In the genomic region with DNA sequence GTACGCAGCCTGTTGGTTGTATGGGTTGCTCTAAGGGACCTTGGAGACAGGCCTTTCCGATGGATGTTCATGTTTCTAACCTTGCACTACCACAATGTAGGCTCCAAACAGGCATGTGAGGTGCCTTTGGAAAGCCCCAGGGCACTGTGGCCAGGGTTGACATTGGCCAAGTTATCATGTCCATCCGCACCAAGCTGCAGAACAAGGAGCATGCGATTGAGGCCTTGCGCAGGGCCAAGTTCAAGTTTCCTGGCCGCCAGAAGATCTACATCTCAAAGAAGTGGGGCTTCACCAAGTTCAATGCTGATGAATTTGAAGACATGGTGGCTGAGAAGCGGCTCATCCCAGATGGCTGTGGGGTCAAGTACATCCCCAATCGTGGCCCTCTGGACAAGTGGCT, we compare ENCODE assay signal across 8 cellular contexts. TPM values are rescaled to one million over a fixed set of nuclear protein-coding genes. Genes with fewer than 3 reads are reported as not detected.
DNase-seq lines count a peak whose midpoint lies in the region; ATAC-seq and TF ChIP-seq lines count a peak whose summit lies in the region.
"Not testable (repeated sequence)": the region's sequence is repeated elsewhere in the genome, so short reads cannot be mapped to it uniquely, and the experiment has no call there.

No MANE protein-coding gene starts in this region.

- not testable (repeated sequence) for H4K20me1 ChIP-seq in hepatocyte (ENCODE audit: insufficient read depth, poor library complexity, severe bottlenecking)

- H3K4me2 ChIP-seq in hepatocyte: peak overlapping the region; percentile 66

- not testable (repeated sequence) for TF ChIP-seq CTCF in dorsolateral prefrontal cortex (IDR thresholded peaks at IDR 0.05 in 54 of 56, conservative IDR thresholded peaks at IDR 0.05 in 2 of 56; ENCODE audit: low read depth in 1 of 56, partially characterized antibody in 56 of 56); hepatocyte (IDR thresholded peaks at IDR 0.05; ENCODE audit: poor library complexity); nephron (IDR thresholded peaks at IDR 0.05; ENCODE audit: unreplicated experiment in 3 of 3)

- peaks cover 13% of the 10 kb centered on the region for H3K36me3 Mint-ChIP-seq in activated naive CD4-positive, alpha-beta T cell treated with anti-CD3 and anti-CD28 coated beads for 36 hours (ENCODE audit: low read depth)
- peaks cover 24% of the 10 kb centered on the region for H3K36me3 Mint-ChIP-seq in nephron (ENCODE audit: low read depth)
- H3K36me3 Mint-ChIP-seq in stimulated activated memory B cell treated with anti-CD40 and anti-IgM and Interleukin-4, amounts not matched to agents 10 μg/mL and 1 μg/mL and 100 μg/mL, for 72 hours: peaks cover 21% of the 10 kb centered on the region

- H3K27ac ChIP-seq in ACC112 (ENCODE audit: low read depth, low read length) (peak overlapping the region; percentile 34; the same call in 1 of the 2 replicates), HUES48 (ENCODE audit: low read depth, low read length) (peak overlapping the region; percentile 42), SJSA1 (peak overlapping the region; percentile 39; the same call in 1 of the 2 replicates), dorsolateral prefrontal cortex (peak overlapping the region in 49 of 59 donors; percentile 10 to 97 (median 91)), hepatocyte (peak overlapping the region; percentile 63)

- H3K4me1 Mint-ChIP-seq in activated naive CD4-positive, alpha-beta T cell treated with anti-CD3 and anti-CD28 coated beads for 36 hours (ENCODE audit: low read depth): peaks cover 28% of the 10 kb centered on the region
- H3K4me1 Mint-ChIP-seq in nephron: peaks cover 30% of the 10 kb centered on the region
- H3K4me1 Mint-ChIP-seq in stimulated activated memory B cell treated with anti-CD40 and anti-IgM and Interleukin-4, amounts not matched to agents 10 μg/mL and 1 μg/mL and 100 μg/mL, for 72 hours: peaks cover 13% of the 10 kb centered on the region

- peaks cover 27% of the 10 kb centered on the region for H3K79me2 ChIP-seq in ACC112 (ENCODE audit: control insufficient read depth, insufficient read depth, low read length, unreplicated experiment)
- peaks cover 42% of the 10 kb centered on the region for H3K79me2 ChIP-seq in hepatocyte

- peak overlapping the region; percentile 82 for H3K4me3 Mint-ChIP-seq in activated naive CD4-positive, alpha-beta T cell treated with anti-CD3 and anti-CD28 coated beads for 36 hours
- peak overlapping the region; percentile 95 to 97 (median 95) for H3K4me3 Mint-ChIP-seq in nephron
- H3K4me3 Mint-ChIP-seq in stimulated activated memory B cell treated with anti-CD40 and anti-IgM and Interleukin-4, amounts not matched to agents 10 μg/mL and 1 μg/mL and 100 μg/mL, for 72 hours: peak overlapping the region; percentile 86

- H3K27me3 Mint-ChIP-seq in activated naive CD4-positive, alpha-beta T cell treated with anti-CD3 and anti-CD28 coated beads for 36 hours (ENCODE audit: low read depth); nephron (ENCODE audit: low read depth); stimulated activated memory B cell treated with anti-CD40 and anti-IgM and Interleukin-4, amounts not matched to agents 10 μg/mL and 1 μg/mL and 100 μg/mL, for 72 hours: not testable (repeated sequence)

- intact Hi-C loops in activated naive CD4-positive, alpha-beta T cell treated with anti-CD3 and anti-CD28 coated beads for 36 hours (cut with micrococcal nuclease); dorsolateral prefrontal cortex (cut with DNase I): not testable (repeated sequence)

- not testable (repeated sequence) for H3K27me3 ChIP-seq in ACC112 (ENCODE audit: insufficient read depth, low read length); HUES48 (ENCODE audit: control insufficient read depth, insufficient read depth, low read length); SJSA1 (replicated peaks); dorsolateral prefrontal cortex; hepatocyte

- not testable (repeated sequence) for H3K9me3 ChIP-seq in HUES48 (ENCODE audit: control insufficient read depth, insufficient read depth, low read length); SJSA1 (replicated peaks); hepatocyte (ENCODE audit: low read depth)

- H3K9me2 ChIP-seq in hepatocyte (replicated peaks; ENCODE audit: insufficient read depth): not testable (repeated sequence)

- not testable (repeated sequence) for H3K27ac Mint-ChIP-seq in activated naive CD4-positive, alpha-beta T cell treated with anti-CD3 and anti-CD28 coated beads for 36 hours
- H3K27ac Mint-ChIP-seq in nephron: peak overlapping the region; percentile 79 to 96 (median 93)
- H3K27ac Mint-ChIP-seq in stimulated activated memory B cell treated with anti-CD40 and anti-IgM and Interleukin-4, amounts not matched to agents 10 μg/mL and 1 μg/mL and 100 μg/mL, for 72 hours: peak overlapping the region; percentile 82

- H3K4me1 ChIP-seq in ACC112 (ENCODE audit: control insufficient read depth, insufficient read depth, low read length, unreplicated experiment): peaks cover 14% of the 10 kb centered on the region
- H3K4me1 ChIP-seq in HUES48 (ENCODE audit: control insufficient read depth, insufficient read depth, low read length); hepatocyte (ENCODE audit: insufficient read depth): not testable (repeated sequence)
- peaks cover 14% of the 10 kb centered on the region for H3K4me1 ChIP-seq in SJSA1 (replicated peaks)

- DNase-seq in SJSA1 (ENCODE audit: low read depth in 1 of 2, low spot score in 2 of 2); activated naive CD4-positive, alpha-beta T cell treated with anti-CD3 and anti-CD28 coated beads for 36 hours; dorsolateral prefrontal cortex; hepatocyte (ENCODE audit: low spot score): not testable (repeated sequence)

- not testable (repeated sequence) for H3K9ac ChIP-seq in HUES48 (ENCODE audit: low read depth, low read length)

- not testable (repeated sequence) for H2AFZ ChIP-seq in ACC112 (ENCODE audit: low read length, unreplicated experiment)
- H2AFZ ChIP-seq in hepatocyte: peak overlapping the region; percentile 13

- CTCF ChIA-PET in activated naive CD4-positive, alpha-beta T cell treated with anti-CD3 and anti-CD28 coated beads for 36 hours (lab: Charles Lee): not testable (repeated sequence)

- ATAC-seq in stimulated activated memory B cell treated with anti-CD40 and anti-IgM and Interleukin-4, amounts not matched to agents 10 μg/mL and 1 μg/mL and 100 μg/mL, for 72 hours: not testable (repeated sequence)

- H3K4me3 ChIP-seq in ACC112 (ENCODE audit: low read depth, low read length) (peak overlapping the region; percentile 62; the same call in 1 of the 2 replicates), HUES48 (ENCODE audit: low read depth, low read length) (peak overlapping the region; percentile 51; the same call in 1 of the 2 replicates), SJSA1 (peak overlapping the region; percentile 23), dorsolateral prefrontal cortex (peak overlapping the region in 57 of 59 donors; percentile 54 to 100 (median 96))
- H3K4me3 ChIP-seq in hepatocyte: not testable (repeated sequence)

- WGBS in hepatocyte (ENCODE audit: low lambda C conversion rate, missing lambda C conversion rate): 91% methylated on average over 8 of the region's 8 CpGs

- not testable (repeated sequence) for H3K36me3 ChIP-seq in ACC112 (ENCODE audit: insufficient read depth, low read length); HUES48 (ENCODE audit: control insufficient read depth, insufficient read depth, low read length); hepatocyte (replicated peaks; ENCODE audit: insufficient read depth, low read depth)
- peaks cover 35% of the 10 kb centered on the region for H3K36me3 ChIP-seq in SJSA1

- H3K9me3 Mint-ChIP-seq in activated naive CD4-positive, alpha-beta T cell treated with anti-CD3 and anti-CD28 coated beads for 36 hours; nephron; stimulated activated memory B cell treated with anti-CD40 and anti-IgM and Interleukin-4, amounts not matched to agents 10 μg/mL and 1 μg/mL and 100 μg/mL, for 72 hours: not testable (repeated sequence)

RNA-seq across cellular contexts. Expression of a gene that starts 1.2 kb away (rescaled TPM):
- 16.9 and 34.1 TPM in 2 replicates for total RNA-seq in SJSA1 (2014; rRNA removed; shearing (Covaris generic))
- 10 to 100 TPM; 17.5 to 19.8 TPM for total RNA-seq in activated naive CD4-positive, alpha-beta T cell treated with anti-CD3 and anti-CD28 coated beads for 36 hours
- total RNA-seq in dorsolateral prefrontal cortex: 10 to 100 TPM; 10.8 to 26.2 (median 17.7) TPM
- total RNA-seq in hepatocyte: 28.1 and 33.1 TPM in 2 replicates
- polyA plus RNA-seq in hepatocyte: 42.3 and 44.4 TPM in 2 replicates

RNA-seq across cellular contexts. Expression of a gene that starts 7.7 kb away (rescaled TPM):
- 472 and 541 TPM in 2 replicates for total RNA-seq in SJSA1 (2014; rRNA removed; shearing (Covaris generic))
- 100 to 1,000 TPM; 287 to 298 TPM for total RNA-seq in activated naive CD4-positive, alpha-beta T cell treated with anti-CD3 and anti-CD28 coated beads for 36 hours
- total RNA-seq in dorsolateral prefrontal cortex (100 to 1,000 TPM; 172 to 365 (median 275) TPM), hepatocyte (528 and 581 TPM in 2 replicates)
- 613 and 628 TPM in 2 replicates for polyA plus RNA-seq in hepatocyte

RNA-seq across cellular contexts. Expression of a gene that starts 15.1 kb away (rescaled TPM):
- 171 and 230 TPM in 2 replicates for total RNA-seq in SJSA1 (2014; rRNA removed; shearing (Covaris generic))
- 10 to 100 TPM; 84.5 to 88.1 TPM for total RNA-seq in activated naive CD4-positive, alpha-beta T cell treated with anti-CD3 and anti-CD28 coated beads for 36 hours
- total RNA-seq in dorsolateral prefrontal cortex (100 to 1,000 TPM; 108 to 307 (median 215) TPM), hepatocyte (62.1 and 79.0 TPM in 2 replicates)
- polyA plus RNA-seq in hepatocyte: 123 and 136 TPM in 2 replicates

RNA-seq across cellular contexts. Expression of a gene that starts 51.5 kb away (rescaled TPM):
- 3.5 and 6.3 TPM in 2 replicates for total RNA-seq in SJSA1 (2014; rRNA removed; shearing (Covaris generic))
- 1 to 10 TPM; 2.0 to 3.5 TPM for total RNA-seq in activated naive CD4-positive, alpha-beta T cell treated with anti-CD3 and anti-CD28 coated beads for 36 hours
- 10 to 100 TPM; 22.4 to 55.4 (median 33.7) TPM for total RNA-seq in dorsolateral prefrontal cortex
- total RNA-seq in hepatocyte: 26.0 and 28.4 TPM in 2 replicates
- polyA plus RNA-seq in hepatocyte: 16.9 and 23.3 TPM in 2 replicates

Comparison
In these comparisons a context has a peak if more than half of its experiments do, and no peak if none do; other contexts are left out.
1. H3K27ac ChIP-seq: peak in every context shown above with its lines; median percentile 91 in dorsolateral prefrontal cortex; 63 in hepatocyte; 42 in HUES48; 39 in SJSA1; 34 in ACC112.